Comparison of ENCODE assay signal across 8 cellular contexts in the genomic region with DNA sequence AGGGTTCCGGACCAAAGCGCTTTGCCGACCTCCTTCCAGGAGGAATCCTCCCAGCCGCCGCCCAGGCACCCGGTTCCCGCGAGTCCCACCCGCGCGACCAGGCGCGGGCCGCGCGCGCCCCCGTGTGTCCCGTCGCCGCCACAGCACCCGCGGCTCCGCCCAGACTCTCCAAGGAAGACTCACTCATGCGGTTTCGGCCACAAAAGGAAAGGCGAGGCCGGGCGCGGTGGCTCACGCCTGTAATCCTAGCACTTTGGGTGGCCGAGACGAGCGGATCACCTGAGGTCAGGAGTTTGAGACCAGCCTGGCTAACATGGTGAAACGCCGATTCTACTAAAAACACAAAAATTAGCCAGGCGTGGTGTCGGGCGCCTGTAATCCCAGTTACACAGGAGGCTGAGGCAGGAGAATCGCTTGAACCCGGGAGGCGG. TPM values are rescaled to one million over a fixed set of nuclear protein-coding genes. Genes with fewer than 3 reads are reported as not detected.
DNase-seq lines count a peak whose midpoint lies in the region; ATAC-seq and TF ChIP-seq lines count a peak whose summit lies in the region.

No MANE protein-coding gene starts in this region.

- H3K27me3 ChIP-seq in thyroid gland = no peaks in the 10 kb centered on the region

- peak in 1 of 2 donors; percentile 5 for TF ChIP-seq POLR2A in thyroid gland (IDR thresholded peaks at IDR 0.05)

- no peaks in the 10 kb centered on the region for H3K9me3 ChIP-seq in thyroid gland

- TF ChIP-seq CTCF in fibroblast of the aortic adventitia (IDR thresholded peaks at IDR 0.05; ENCODE audit: insufficient read depth, low read length) (peak; percentile 62), thyroid gland (IDR thresholded peaks at IDR 0.05) (peak; percentile 51 to 99 (median 93))

- no peaks in the 10 kb centered on the region for H3K27me3 Mint-ChIP-seq in activated T-helper 17 cell treated with anti-CD3 and anti-CD28 coated beads, Interleukin-2, amount 50 U/mL, for 72 hours

- peak; percentile 70 for ATAC-seq in activated T-helper 17 cell treated with anti-CD3 and anti-CD28 coated beads, Interleukin-2, amount 50 U/mL, for 72 hours (replicated peaks)
- no peak for ATAC-seq in HG03521 (IDR thresholded peaks at IDR 0.05; ENCODE audit: unreplicated experiment)

- WGBS in thyroid gland, 2 donors = 11 to 26% methylated on average over 13 to 17 of the region's 42 CpGs

- H3K4me3 ChIP-seq in fibroblast of the aortic adventitia (ENCODE audit: low read depth, low read length) (peak overlapping the region; percentile 41), thyroid gland (replicated peaks in 1 of 3) (peak overlapping the region in 1 of 3 donors; percentile 1)

- no peak overlapping the region for H3K27ac Mint-ChIP-seq in activated T-helper 17 cell treated with anti-CD3 and anti-CD28 coated beads, Interleukin-2, amount 50 U/mL, for 72 hours

- H3K4me1 Mint-ChIP-seq in activated T-helper 17 cell treated with anti-CD3 and anti-CD28 coated beads, Interleukin-2, amount 50 U/mL, for 72 hours = peaks cover 3% of the 10 kb centered on the region

- H3K9me3 Mint-ChIP-seq in activated T-helper 17 cell treated with anti-CD3 and anti-CD28 coated beads, Interleukin-2, amount 50 U/mL, for 72 hours = no peaks in the 10 kb centered on the region

- DNase-seq in G401 (ENCODE audit: low spot score) (peak; percentile 77), HUDEP-2 (lab: John Stamatoyannopoulos, UW; ENCODE audit: unreplicated experiment in 76 of 76) (peak in 65 of 76 experiments; percentile 15 to 85 (median 62)), RKO (ENCODE audit: low spot score) (peak; percentile 85), fibroblast of the aortic adventitia (ENCODE audit: low read depth) (peak; percentile 65), occipital lobe (lab: John Stamatoyannopoulos, UW) (peak; percentile 74), thyroid gland (peak; percentile 78 to 83)

- in situ Hi-C loops in G401 (cut with HindIII; ENCODE audit: low sequenced_read_pairs) = no loop called here

- no peaks in the 10 kb centered on the region for H3K36me3 ChIP-seq in thyroid gland

- peaks cover 7% of the 10 kb centered on the region for H3K36me3 Mint-ChIP-seq in activated T-helper 17 cell treated with anti-CD3 and anti-CD28 coated beads, Interleukin-2, amount 50 U/mL, for 72 hours (ENCODE audit: low read depth)

- no peak overlapping the region for H3K27ac ChIP-seq in thyroid gland

- intact Hi-C loops in thyroid gland (cut with DNase I) = no loop called here

- H3K4me3 Mint-ChIP-seq in activated T-helper 17 cell treated with anti-CD3 and anti-CD28 coated beads, Interleukin-2, amount 50 U/mL, for 72 hours = peak overlapping the region; percentile 49

- H3K4me1 ChIP-seq in thyroid gland = peaks cover 8 to 17% of the 10 kb centered on the region in 2 donors

RNA-seq across cellular contexts. Expression of a gene that starts 3.5 kb away (rescaled TPM):
- 9.3 and 19.0 TPM in 2 replicates for total RNA-seq in G401 (2014; rRNA removed; shearing (Covaris generic))
- 100 to 1,000 TPM in 1 of 2 donors, 10 to 100 TPM in 1; 97.7 to 154 TPM for total RNA-seq in activated T-helper 17 cell treated with anti-CD3 and anti-CD28 coated beads, Interleukin-2, amount 50 U/mL, for 72 hours
- 1.5 and 24.5 TPM in 2 replicates for total RNA-seq in fibroblast of the aortic adventitia (ENCODE audit: low replicate concordance)
- 3.0 TPM for total RNA-seq in occipital lobe
- total RNA-seq in thyroid gland = under 1 TPM in 2 of 4 donors, not detected in 2; 0.81 to 0.88 TPM

RNA-seq across cellular contexts. Expression of a gene that starts 14.6 kb away (rescaled TPM):
- 29.0 and 43.4 TPM in 2 replicates for total RNA-seq in G401 (2014; rRNA removed; shearing (Covaris generic))
- total RNA-seq in activated T-helper 17 cell treated with anti-CD3 and anti-CD28 coated beads, Interleukin-2, amount 50 U/mL, for 72 hours = 10 to 100 TPM; 24.4 to 41.4 TPM
- total RNA-seq in fibroblast of the aortic adventitia (ENCODE audit: low replicate concordance) (0.16 and 13.8 TPM in 2 replicates), occipital lobe (19.7 TPM), thyroid gland (1 to 10 TPM; 2.8 to 5.6 (median 3.3) TPM)

RNA-seq across cellular contexts. Expression of a gene that starts 19.6 kb away (rescaled TPM):
- 64.8 and 80.7 TPM in 2 replicates for total RNA-seq in G401 (2014; rRNA removed; shearing (Covaris generic))
- not detected for total RNA-seq in activated T-helper 17 cell treated with anti-CD3 and anti-CD28 coated beads, Interleukin-2, amount 50 U/mL, for 72 hours
- total RNA-seq in fibroblast of the aortic adventitia (ENCODE audit: low replicate concordance) (not detected in 2 replicates), occipital lobe (not detected), thyroid gland (not detected)

RNA-seq across cellular contexts. Expression of a gene that starts 29.0 kb away (rescaled TPM):
- total RNA-seq in G401 (2014; rRNA removed; shearing (Covaris generic)) = not detected in 2 replicates
- under 1 TPM in 1 of 2 donors, not detected in 1; 0.15 TPM for total RNA-seq in activated T-helper 17 cell treated with anti-CD3 and anti-CD28 coated beads, Interleukin-2, amount 50 U/mL, for 72 hours
- total RNA-seq in fibroblast of the aortic adventitia (ENCODE audit: low replicate concordance) (not detected in 2 replicates), occipital lobe (not detected), thyroid gland (under 1 TPM in 1 of 4 donors, not detected in 3; 0.33 TPM)

RNA-seq across cellular contexts. Expression of a gene that starts 34.3 kb away (rescaled TPM):
- 1.7 and 2.7 TPM in 2 replicates for total RNA-seq in G401 (2014; rRNA removed; shearing (Covaris generic))
- total RNA-seq in activated T-helper 17 cell treated with anti-CD3 and anti-CD28 coated beads, Interleukin-2, amount 50 U/mL, for 72 hours = not detected
- 1.1 TPM in 1 of 2 replicates, not detected in the other for total RNA-seq in fibroblast of the aortic adventitia (ENCODE audit: low replicate concordance)
- total RNA-seq in occipital lobe = not detected
- total RNA-seq in thyroid gland = not detected

Comparison
In these comparisons a context has a peak if more than half of its experiments do, and no peak if none do; other contexts are left out.
1. RNA of a gene that starts 19.6 kb away (total RNA-seq): 64.8 to 80.7 TPM in G401; not detected in activated T-helper 17 cell treated with anti-CD3 and anti-CD28 coated beads, Interleukin-2, amount 50 U/mL, for 72 hours, not detected in fibroblast of the aortic adventitia, not detected in occipital lobe (single experiment) and not detected in thyroid gland; every median in the first group is over 10 times any median in the second.
2. Peak in every context shown above with its lines, with median percentiles within 50 percentile points of each other: DNase-seq.